In genomic region chr12:121084229-121084628, GRCh38 we compare ENCODE assay signal across 24 cellular contexts. TPM values are rescaled to one million over a fixed set of nuclear protein-coding genes. Genes with fewer than 3 reads are reported as not detected.
DNase-seq lines count a peak whose midpoint lies in the region; ATAC-seq, FAIRE-seq and TF ChIP-seq lines count a peak whose summit lies in the region.
"Had no signal": no experiment of that assay in that cellular context is flagged by ENCODE, and none has a peak within 500 bp of the region (broad histone marks: within the 10 kb centered on the region; RNA-seq: fewer than 3 reads in every experiment).

No MANE protein-coding gene starts in this region.

- H3K79me2 ChIP-seq in OCI-LY3 (ENCODE audit: low read length) (no peaks in the 10 kb centered on the region), K562 (ENCODE audit: control insufficient read depth, insufficient read depth, low read length) (no peaks in the 10 kb centered on the region)

- no peak for TF ChIP-seq RAD21 in K562 (CRISPR knock-in tag; conservative IDR thresholded peaks at IDR 0.05 in 1 of 2, IDR thresholded peaks at IDR 0.05 in 1 of 2)

- TF ChIP-seq CTCF in OCI-LY3 (IDR thresholded peaks at IDR 0.05; ENCODE audit: low read depth, low read length) (no peak), K562 (IDR thresholded peaks at IDR 0.05 in 2 of 3, conservative IDR thresholded peaks at IDR 0.05 in 1 of 3; ENCODE audit: insufficient read depth in 2 of 3, low read depth in 1 of 3, low read length in 3 of 3) (no peak)

- no peak overlapping the region for H3K4me2 ChIP-seq in OCI-LY3 (ENCODE audit: low read length)
- H3K4me2 ChIP-seq in K562 (ENCODE audit: insufficient read depth, low read length) = peak overlapping the region; percentile 23; the same call in 1 of the 2 replicates
- H3K4me2 ChIP-seq: A549; BLaER1 treated with 17β-estradiol and CSF1 and Interleukin-3, amounts not matched to agents 10 nM and 100 nM; GM23338 had no signal

- POLR2A ChIA-PET in K562 (lab: Yijun Ruan, JAX) = interaction anchor here (0.6 to 1.3 kb wide), 2 partner anchors 9 to 112 kb away, joined by 3 read pairs; no protein-coding TSS in a partner anchor

- H4K20me1 ChIP-seq in OCI-LY3 (ENCODE audit: insufficient read depth, low read length) (no peaks in the 10 kb centered on the region), K562 (replicated peaks; ENCODE audit: control insufficient read depth, insufficient read depth, low read length) (no peaks in the 10 kb centered on the region)
- H4K20me1 ChIP-seq: BLaER1 treated with 17β-estradiol and CSF1 and Interleukin-3, amounts not matched to agents 10 nM and 100 nM had no signal

- intact Hi-C loops in K562 (cut with micrococcal nuclease) = no loop called here

- TF ChIP-seq POLR2A in K562 (conservative IDR thresholded peaks at IDR 0.05) = no peak

- H3K9me1 ChIP-seq in K562 (ENCODE audit: control insufficient read depth, insufficient read depth, low read length) = no peaks in the 10 kb centered on the region

- H3K4me1 ChIP-seq in OCI-LY3 (ENCODE audit: low read length) (no peaks in the 10 kb centered on the region), K562 (replicated peaks in 1 of 2; ENCODE audit: control insufficient read depth in 2 of 2, insufficient read depth in 2 of 2, low read length in 2 of 2) (peaks cover 5 to 8% of the 10 kb centered on the region in 2 experiments; a peak in 3 of 5 replicates)
- H3K4me1 ChIP-seq: A549, BE2C, HAP-1 had no signal

- H3K36me3 ChIP-seq in OCI-LY3 (replicated peaks; ENCODE audit: low read depth, low read length) (no peaks in the 10 kb centered on the region), K562 (ENCODE audit: control insufficient read depth, insufficient read depth, low read length) (no peaks in the 10 kb centered on the region), MG63 (no peaks in the 10 kb centered on the region)
- H3K36me3 ChIP-seq: BE2C; BLaER1 treated with 17β-estradiol and CSF1 and Interleukin-3, amounts not matched to agents 10 nM and 100 nM; HAP-1 had no signal

- in situ Hi-C loops in K562 (cut with MboI) = no loop called here

- ATAC-seq in K562 = no peak
- ATAC-seq in activated CD4-positive, CD25-positive, alpha-beta regulatory T cell treated with anti-CD3 and anti-CD28 coated beads, Interleukin-2, amount 50 U/mL, for 24 hours = no peak
- ATAC-seq: A549, GM23338 had no signal

- no TSS peak for BruUV-seq in K562 (replicated peaks; lab: Mats Ljungman, UMichigan)

- H3K27me3 ChIP-seq in OCI-LY3 (ENCODE audit: low read depth, low read length) (no peaks in the 10 kb centered on the region), K562 (ENCODE audit: control insufficient read depth in 2 of 2, insufficient read depth in 2 of 2, low read length in 2 of 2) (peaks cover 0 to 10% of the 10 kb centered on the region in 2 experiments; a peak in 2 of 5 replicates), MG63 (no peaks in the 10 kb centered on the region)
- H3K27me3 ChIP-seq: BE2C; BLaER1 treated with 17β-estradiol and CSF1 and Interleukin-3, amounts not matched to agents 10 nM and 100 nM had no signal

- FAIRE-seq in K562 (lab: Jason Lieb, UNC) = no peak
- FAIRE-seq: A549, GM12891, GM18507, H54 had no signal

- H3K9me3 ChIP-seq in OCI-LY3 (ENCODE audit: insufficient read depth, low read length) = no peaks in the 10 kb centered on the region
- no peaks in the 10 kb centered on the region for H3K9me3 ChIP-seq in K562 (replicated peaks; ENCODE audit: control insufficient read depth, insufficient read depth, low read depth, low read length)
- H3K9me3 ChIP-seq in MG63 = no peaks in the 10 kb centered on the region
- H3K9me3 ChIP-seq: A549; BE2C; BLaER1 treated with 17β-estradiol and CSF1 and Interleukin-3, amounts not matched to agents 10 nM and 100 nM; HAP-1 had no signal

- no peak for TF ChIP-seq EP300 in K562 (IDR thresholded peaks at IDR 0.05; ENCODE audit: low read length)

- H3K9ac ChIP-seq in OCI-LY3 (ENCODE audit: low read length) (no peak overlapping the region), K562 (ENCODE audit: insufficient read depth in 1 of 2, low read depth in 2 of 2, low read length in 2 of 2) (no peak overlapping the region)
- H3K9ac ChIP-seq: BLaER1 treated with 17β-estradiol and CSF1 and Interleukin-3, amounts not matched to agents 10 nM and 100 nM had no signal

- H3K27ac ChIP-seq in OCI-LY3 (ENCODE audit: low read length) (no peak overlapping the region), K562 (ENCODE audit: extremely low read depth, low read depth, low read length) (no peak overlapping the region)
- H3K27ac ChIP-seq: A549; BLaER1 treated with 17β-estradiol and CSF1 and Interleukin-3, amounts not matched to agents 10 nM and 100 nM had no signal

- CTCF ChIA-PET in K562 (lab: Yijun Ruan, JAX; ENCODE audit: low intra/inter-chr PET ratio) = no interaction called here

- H3K4me3 ChIP-seq in OCI-LY3 (ENCODE audit: low read length) (no peak overlapping the region), K562 (no peak overlapping the region), MG63 (no peak overlapping the region)
- H3K4me3 ChIP-seq: A549; BLaER1 treated with 17β-estradiol and CSF1 and Interleukin-3, amounts not matched to agents 10 nM and 100 nM; GM23338; HAP-1 had no signal

- peak overlapping the region; percentile 33; the same call in 1 of the 2 replicates for H2AFZ ChIP-seq in OCI-LY3 (ENCODE audit: low read depth, low read length)
- peak overlapping the region; percentile 75 for H2AFZ ChIP-seq in K562 (ENCODE audit: low read depth, low read length)

- DNase-seq in K562 (ENCODE audit: extremely low read depth in 1 of 4, low spot score in 3 of 4) (peak in 1 of 4 experiments; percentile 24), myocyte (ENCODE audit: low read depth) (peak; percentile 15), NCI-H128 (lab: John Stamatoyannopoulos, UW; ENCODE audit: unreplicated experiment) (no peak), MG63 (no peak)
- DNase-seq: 8988T; ACHN; AML-193; BE2C; CD4-positive, alpha-beta T cell; CD8-positive, alpha-beta memory T cell; DMS53; DMS79 treated with DMSO at 0.1 percent for 48 hours; GF-D8; HFFc6 had no signal

- 8% methylated on average over 3 of the region's 3 CpGs for WGBS in K562 (ENCODE audit: insufficient coverage, low coverage, missing lambda C conversion rate)

TF ChIP-seq in K562, 482 proteins besides CTCF, POLR2A, EP300 and RAD21:
- no peak for TF ChIP-seq THRAP3 (IDR thresholded peaks at IDR 0.05; ENCODE audit: borderline replicate concordance)

RNA-seq across cellular contexts. Expression of gene OASL, which starts 45.2 kb away (rescaled TPM):
- total RNA-seq in K562 (2011; cell fraction: chromatin; rRNA removed; ENCODE audit: low replicate concordance) = not detected in 2 replicates
- total RNA-seq in K562 (2011; cell fraction: nucleolus; rRNA removed) = not detected in 2 replicates
- total RNA-seq in K562 (2011; cell fraction: nucleoplasm; rRNA removed) = not detected in 2 replicates
- total RNA-seq in K562 (2014; rRNA removed) = not detected in 2 replicates
- not detected in 2 replicates for total RNA-seq in K562 (2014; rRNA removed; fragmentation: Illumina TruSeq; extraction: Trizol)
- total RNA-seq in K562 (2015; rRNA removed; fragmentation: Illumina TruSeq; extraction: Trizol) = 0.14 TPM in 1 of 2 replicates, not detected in the other
- not detected in 2 replicates for total RNA-seq in K562 (2021)
- not detected in 2 replicates for polyA plus RNA-seq in K562 (2011; rRNA removed)
- polyA plus RNA-seq in K562 (2011; cell fraction: cytosol; rRNA removed) = not detected in 2 replicates
- polyA plus RNA-seq in K562 (2011; cell fraction: nucleus; rRNA removed) = not detected in 2 replicates
- 0.07 TPM in 1 of 2 replicates, not detected in the other for polyA plus RNA-seq in K562 (2012)
- polyA plus RNA-seq in K562 (2014; fragmentation: Illumina TruSeq; extraction: Trizol) = not detected in 2 replicates
- not detected for polyA plus RNA-seq in K562 (2014; fragmentation: Nextera tagmentation; extraction: Ambion mirVana)
- not detected in 2 replicates for polyA plus RNA-seq in K562 (2014; rRNA removed)
- not detected in 2 replicates for polyA minus RNA-seq in K562 (2011; rRNA and poly(A)+ RNA removed)
- polyA minus RNA-seq in K562 (2011; cell fraction: cytosol; rRNA and poly(A)+ RNA removed) = not detected in 2 replicates
- not detected in 2 replicates for polyA minus RNA-seq in K562 (2011; cell fraction: nucleus; rRNA and poly(A)+ RNA removed)
- 0.68 and 1.2 TPM in 2 replicates for total RNA-seq in myocyte
- polyA plus RNA-seq in myocyte (2012) = 0.19 TPM
- 25.4 and 51.1 TPM in 2 replicates for total RNA-seq in MG63 (2014; rRNA removed; shearing (Covaris generic); ENCODE audit: low replicate concordance)
- total RNA-seq: G401, GM23338, HFFc6 had no signal
- polyA plus RNA-seq: GM23338 had no signal

RNA-seq across cellular contexts. Expression of gene P2RX7, which starts 48.4 kb away (rescaled TPM):
- total RNA-seq in K562 (2011; cell fraction: chromatin; rRNA removed; ENCODE audit: low replicate concordance) = 0.42 TPM in 1 of 2 replicates, not detected in the other
- 0.13 TPM in 1 of 2 replicates, not detected in the other for total RNA-seq in K562 (2011; cell fraction: nucleolus; rRNA removed)
- 0.31 and 0.37 TPM in 2 replicates for total RNA-seq in K562 (2011; cell fraction: nucleoplasm; rRNA removed)
- 0.09 and 0.20 TPM in 2 replicates for total RNA-seq in K562 (2014; rRNA removed)
- total RNA-seq in K562 (2014; rRNA removed; fragmentation: Illumina TruSeq; extraction: Trizol) = 0.38 and 0.44 TPM in 2 replicates
- total RNA-seq in K562 (2015; rRNA removed; fragmentation: Illumina TruSeq; extraction: Trizol) = 0.25 and 0.30 TPM in 2 replicates
- total RNA-seq in K562 (2021) = 0.40 TPM in 2 replicates
- polyA plus RNA-seq in K562 (2011; rRNA removed) = 0.04 and 0.12 TPM in 2 replicates
- polyA plus RNA-seq in K562 (2011; cell fraction: cytosol; rRNA removed) = 0.04 TPM in 1 of 2 replicates, not detected in the other
- 0.08 TPM in 1 of 2 replicates, not detected in the other for polyA plus RNA-seq in K562 (2011; cell fraction: nucleus; rRNA removed)
- polyA plus RNA-seq in K562 (2012) = 0.68 and 6.5 TPM in 2 replicates
- polyA plus RNA-seq in K562 (2014; fragmentation: Illumina TruSeq; extraction: Trizol) = 0.46 and 0.65 TPM in 2 replicates
- polyA plus RNA-seq in K562 (2014; fragmentation: Nextera tagmentation; extraction: Ambion mirVana) = under 1 TPM; 0.30 to 0.38 TPM
- 0.15 and 0.27 TPM in 2 replicates for polyA plus RNA-seq in K562 (2014; rRNA removed)
- not detected in 2 replicates for polyA minus RNA-seq in K562 (2011; rRNA and poly(A)+ RNA removed)
- polyA minus RNA-seq in K562 (2011; cell fraction: cytosol; rRNA and poly(A)+ RNA removed) = not detected in 2 replicates
- not detected in 2 replicates for polyA minus RNA-seq in K562 (2011; cell fraction: nucleus; rRNA and poly(A)+ RNA removed)
- 0.11 and 0.21 TPM in 2 replicates for total RNA-seq in myocyte
- 0.42 TPM for polyA plus RNA-seq in myocyte (2012)
- 2.0 and 3.3 TPM in 2 replicates for total RNA-seq in MG63 (2014; rRNA removed; shearing (Covaris generic); ENCODE audit: low replicate concordance)
- total RNA-seq: G401 had no signal

Comparison
In these comparisons a context has a peak if more than half of its experiments do, and no peak if none do; other contexts are left out.
1. RNA of gene OASL, which starts 45.2 kb away (total RNA-seq): 25.4 to 51.1 TPM in MG63; 0.68 to 1.2 TPM in myocyte and 0.14 TPM in K562; every median in the first group is over 10 times any median in the second.